ENCODE assay signal across 28 cellular contexts in genomic region chr9:134477342-134477925, GRCh38.
DNase-seq lines count a peak whose midpoint lies in the region; ATAC-seq and TF ChIP-seq lines count a peak whose summit lies in the region.
"Had no signal": no experiment of that assay in that cellular context is flagged by ENCODE, and none has a peak within 500 bp of the region (broad histone marks: within the 10 kb centered on the region; RNA-seq: fewer than 3 reads in every experiment).

No MANE protein-coding gene starts in this region.

- intact Hi-C loops in Right ventricle myocardium inferior (cut with DNase I) (no loop called here), left ventricle myocardium superior (cut with micrococcal nuclease) (no loop called here), activated B cell treated with CpG ODN at 0.5 μM for 24 hours (cut with micrococcal nuclease) (no loop called here), tibial artery (cut with DNase I; ENCODE audit: low total_unique reads) (no loop called here)

- CTCF ChIA-PET in activated B cell treated with CpG ODN at 0.5 μM for 24 hours (lab: Charles Lee) = no interaction called here

- no peaks in the 10 kb centered on the region for H3K9me3 ChIP-seq in tibial artery
- H3K9me3 ChIP-seq: gastroesophageal sphincter, prostate gland, suprapubic skin had no signal

- peak overlapping the region; percentile 50 for H3K27ac Mint-ChIP-seq in activated B cell treated with CpG ODN at 0.5 μM for 24 hours
- peak overlapping the region; percentile 19 for H3K27ac Mint-ChIP-seq in neural crest cell (ENCODE audit: unreplicated experiment)
- H3K27ac Mint-ChIP-seq: T-helper 2 cell treated with Interferon-gamma antibody and Interleukin-4, amounts not matched to agents 5 μg/mL and 100 μg/mL, for 36 hours had no signal

- H3K4me1 Mint-ChIP-seq in activated B cell treated with CpG ODN at 0.5 μM for 24 hours = peaks cover 10% of the 10 kb centered on the region
- no peaks in the 10 kb centered on the region for H3K4me1 Mint-ChIP-seq in neural crest cell
- H3K4me1 Mint-ChIP-seq: CD4-positive, alpha-beta memory T cell had no signal

- H3K4me3 Mint-ChIP-seq in activated B cell treated with CpG ODN at 0.5 μM for 24 hours (no peak overlapping the region), neural crest cell (no peak overlapping the region)
- H3K4me3 Mint-ChIP-seq: activated CD8-positive, alpha-beta T cell treated with anti-CD3 and anti-CD28 coated beads for 36 hours; activated naive CD4-positive, alpha-beta T cell treated with anti-CD3 and anti-CD28 coated beads, Interleukin-2, amount 50 U/mL, for 24 hours; CD4-positive, alpha-beta memory T cell; T-helper 2 cell treated with Interferon-gamma antibody and Interleukin-4, amounts not matched to agents 5 μg/mL and 100 μg/mL, for 36 hours had no signal

- ATAC-seq in Right ventricle myocardium inferior (no peak), left ventricle myocardium superior (no peak), activated B cell treated with CpG ODN at 0.5 μM for 24 hours (ENCODE audit: low read depth) (no peak), GM19395 (IDR thresholded peaks at IDR 0.05; ENCODE audit: unreplicated experiment) (no peak), HG02763 (IDR thresholded peaks at IDR 0.05; ENCODE audit: unreplicated experiment) (no peak)
- ATAC-seq: activated CD8-positive, alpha-beta T cell treated with anti-CD3 and anti-CD28 coated beads for 36 hours; gastroesophageal sphincter; sciatic nerve had no signal

- H3K27me3 ChIP-seq in tibial artery = no peaks in the 10 kb centered on the region
- H3K27me3 ChIP-seq: gastroesophageal sphincter, suprapubic skin had no signal

- peaks cover 0 to 56% (median 41%) of the 10 kb centered on the region in 4 donors for H3K4me1 ChIP-seq in tibial artery

- peak overlapping the region; percentile 46 to 65 for H3K27ac ChIP-seq in tibial artery
- H3K27ac ChIP-seq: prostate gland, suprapubic skin had no signal

- H3K4me3 ChIP-seq in tibial artery = no peak overlapping the region
- H3K4me3 ChIP-seq: gastroesophageal sphincter, prostate gland, suprapubic skin had no signal

- no peaks in the 10 kb centered on the region for H3K36me3 ChIP-seq in tibial artery
- H3K36me3 ChIP-seq: gastroesophageal sphincter, prostate gland, suprapubic skin had no signal

- POLR2A ChIA-PET in activated B cell treated with CpG ODN at 0.5 μM for 24 hours (lab: Charles Lee) = no interaction called here

- H3K9me3 Mint-ChIP-seq in activated B cell treated with CpG ODN at 0.5 μM for 24 hours (no peaks in the 10 kb centered on the region), neural crest cell (no peaks in the 10 kb centered on the region)
- H3K9me3 Mint-ChIP-seq: activated CD8-positive, alpha-beta T cell treated with anti-CD3 and anti-CD28 coated beads for 36 hours; activated naive CD4-positive, alpha-beta T cell treated with anti-CD3 and anti-CD28 coated beads, Interleukin-2, amount 50 U/mL, for 24 hours; CD4-positive, alpha-beta memory T cell; T-helper 2 cell treated with Interferon-gamma antibody and Interleukin-4, amounts not matched to agents 5 μg/mL and 100 μg/mL, for 36 hours had no signal

- H3K36me3 Mint-ChIP-seq in activated B cell treated with CpG ODN at 0.5 μM for 24 hours (ENCODE audit: low read depth) = no peaks in the 10 kb centered on the region
- no peaks in the 10 kb centered on the region for H3K36me3 Mint-ChIP-seq in neural crest cell (ENCODE audit: low read depth)
- H3K36me3 Mint-ChIP-seq: activated naive CD4-positive, alpha-beta T cell treated with anti-CD3 and anti-CD28 coated beads, Interleukin-2, amount 50 U/mL, for 24 hours; CD4-positive, alpha-beta memory T cell had no signal

- DNase-seq in Right ventricle myocardium inferior (ENCODE audit: missing footprints) = peak; percentile 55
- no peak for DNase-seq in left ventricle myocardium superior
- no peak for DNase-seq in activated B cell treated with CpG ODN at 0.5 μM for 24 hours
- no peak for DNase-seq in neural crest cell (ENCODE audit: low read depth, low spot score)
- DNase-seq in tibial artery = no peak
- DNase-seq in activated effector memory CD4-positive, alpha-beta T cell treated with Interleukin-2 at 50 U/mL for 16 hours = no peak
- DNase-seq: 8988T; activated CD8-positive, alpha-beta memory T cell treated with anti-CD3 and anti-CD28 coated beads, Interleukin-2, amount 50 U/mL, for 48 hours; activated CD8-positive, alpha-beta T cell treated with anti-CD3 and anti-CD28 coated beads for 36 hours; CD4-positive, alpha-beta memory T cell; DMS 273 treated with DMSO at 0.1 percent for 48 hours; effector CD4-positive, alpha-beta T cell; GOT3; KBM-7; mammary epithelial cell; NCI-H1105 treated with DMSO at 0.1 percent for 48 hours; NCI-H187 treated with DMSO at 0.1 percent for 48 hours; NCI-H2227 treated with DMSO at 0.1 percent for 48 hours; occipital lobe; stimulated activated naive CD4-positive, alpha-beta T cell had no signal

- TF ChIP-seq CTCF in activated B cell treated with CpG ODN at 0.5 μM for 24 hours (IDR thresholded peaks at IDR 0.05) (no peak), neural crest cell (conservative IDR thresholded peaks at IDR 0.05) (no peak), tibial artery (IDR thresholded peaks at IDR 0.05) (no peak)

- H3K27me3 Mint-ChIP-seq in activated B cell treated with CpG ODN at 0.5 μM for 24 hours (no peaks in the 10 kb centered on the region), neural crest cell (ENCODE audit: low read depth) (no peaks in the 10 kb centered on the region)
- H3K27me3 Mint-ChIP-seq: activated CD8-positive, alpha-beta T cell treated with anti-CD3 and anti-CD28 coated beads for 36 hours; activated naive CD4-positive, alpha-beta T cell treated with anti-CD3 and anti-CD28 coated beads, Interleukin-2, amount 50 U/mL, for 24 hours; CD4-positive, alpha-beta memory T cell had no signal
